ENCODE assay signal across 16 cellular contexts in the genomic region with DNA sequence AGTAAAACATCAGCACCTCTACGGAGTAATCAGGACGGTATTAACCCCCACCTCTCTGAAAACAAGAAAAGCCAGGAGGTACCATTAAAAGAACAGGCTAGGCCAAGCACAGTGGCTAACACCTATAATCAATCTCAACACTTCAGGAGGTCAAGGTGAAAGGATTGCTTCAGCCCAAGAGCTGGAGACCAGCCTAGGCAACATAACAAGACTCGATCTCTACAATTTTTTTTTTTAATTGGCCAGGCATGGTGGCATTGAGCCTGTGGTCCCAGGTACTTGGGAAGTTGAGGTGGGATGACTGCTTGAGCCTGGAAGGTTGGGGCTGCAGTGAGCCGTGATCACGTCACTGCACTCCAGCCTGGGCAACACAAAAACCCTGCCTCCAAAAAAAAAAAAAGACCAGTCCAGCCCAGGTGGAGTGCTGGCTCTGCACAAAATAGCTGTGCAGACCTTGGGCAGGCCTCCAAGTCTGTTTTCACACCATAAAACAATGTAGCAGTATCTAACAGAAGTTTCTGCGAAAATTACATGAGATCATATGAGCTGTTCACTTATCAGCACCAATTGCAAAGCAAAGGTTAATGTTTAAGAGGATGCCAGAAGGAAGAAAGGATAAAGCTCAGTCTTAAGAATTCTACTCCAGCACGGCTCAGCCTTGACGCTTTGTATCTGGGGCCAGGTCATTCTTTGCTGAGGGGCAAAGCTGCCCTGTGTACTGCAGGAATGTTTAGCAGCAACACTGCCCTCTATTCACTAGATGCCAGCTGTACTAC. TPM values are rescaled to one million over a fixed set of nuclear protein-coding genes. Genes with fewer than 3 reads are reported as not detected.
DNase-seq lines count a peak whose midpoint lies in the region; ATAC-seq and TF ChIP-seq lines count a peak whose summit lies in the region.
"Had no signal": no experiment of that assay in that cellular context is flagged by ENCODE, and none has a peak within 500 bp of the region (broad histone marks: within the 10 kb centered on the region; RNA-seq: fewer than 3 reads in every experiment).

No MANE protein-coding gene starts in this region.

- peaks cover 0 to 25% (median 0%) of the 10 kb centered on the region in 4 donors for H3K4me1 ChIP-seq in Peyer's patch
- peaks cover 0 to 22% (median 11%) of the 10 kb centered on the region in 12 donors for H3K4me1 ChIP-seq in heart left ventricle
- no peaks in the 10 kb centered on the region for H3K4me1 ChIP-seq in naive thymus-derived CD4-positive, alpha-beta T cell (ENCODE audit: control insufficient read depth in 2 of 2, insufficient read depth in 2 of 2, low read length in 2 of 2)

- intact Hi-C loops in heart left ventricle (cut with DNase I) = no loop called here
- intact Hi-C loops in naive thymus-derived CD4-positive, alpha-beta T cell (cut with micrococcal nuclease) = no loop called here
- intact Hi-C loops in lower leg skin (cut with DNase I; ENCODE audit: low total_unique reads) = no loop called here

- H3K9me3 ChIP-seq in Peyer's patch (no peaks in the 10 kb centered on the region), heart left ventricle (no peaks in the 10 kb centered on the region)
- no peaks in the 10 kb centered on the region for H3K9me3 ChIP-seq in naive thymus-derived CD4-positive, alpha-beta T cell (ENCODE audit: control insufficient read depth in 2 of 3, low read length in 3 of 3)
- H3K9me3 ChIP-seq: gastroesophageal sphincter had no signal

- no peaks in the 10 kb centered on the region for H3K27me3 Mint-ChIP-seq in naive thymus-derived CD4-positive, alpha-beta T cell
- H3K27me3 Mint-ChIP-seq: natural killer cell treated with Interleukin-12 subunit alpha and Interleukin-12 subunit beta and Interleukin-15 and Interleukin-18, amount 100 ng/mL, for 72 hours had no signal

- no peak for TF ChIP-seq CTCF in C4-2B (conservative IDR thresholded peaks at IDR 0.05)
- no peak for TF ChIP-seq CTCF in Peyer's patch (IDR thresholded peaks at IDR 0.05)
- peak in 1 of 12 donors; percentile 4 for TF ChIP-seq CTCF in heart left ventricle (IDR thresholded peaks at IDR 0.05)
- no peak for TF ChIP-seq CTCF in lower leg skin (IDR thresholded peaks at IDR 0.05)

- peak in 3 of 4 donors; percentile 70 to 84 (median 75) for ATAC-seq in heart left ventricle
- peak; percentile 14 for ATAC-seq in naive thymus-derived CD4-positive, alpha-beta T cell
- ATAC-seq in GM19395 (IDR thresholded peaks at IDR 0.05; ENCODE audit: unreplicated experiment) = no peak
- no peak for ATAC-seq in HG02571 (IDR thresholded peaks at IDR 0.05; ENCODE audit: unreplicated experiment)
- ATAC-seq: gastroesophageal sphincter; natural killer cell treated with Interleukin-12 subunit alpha and Interleukin-12 subunit beta and Interleukin-15 and Interleukin-18, amount 100 ng/mL, for 72 hours had no signal

- CTCF ChIA-PET in naive thymus-derived CD4-positive, alpha-beta T cell (lab: Charles Lee) = no interaction called here

- H3K4me3 Mint-ChIP-seq in naive thymus-derived CD4-positive, alpha-beta T cell = no peak overlapping the region
- H3K4me3 Mint-ChIP-seq: natural killer cell treated with Interleukin-12 subunit alpha and Interleukin-12 subunit beta and Interleukin-15 and Interleukin-18, amount 100 ng/mL, for 72 hours had no signal

- no peak overlapping the region for H3K27ac Mint-ChIP-seq in naive thymus-derived CD4-positive, alpha-beta T cell
- H3K27ac Mint-ChIP-seq: natural killer cell treated with Interleukin-12 subunit alpha and Interleukin-12 subunit beta and Interleukin-15 and Interleukin-18, amount 100 ng/mL, for 72 hours had no signal

- peaks cover 0 to 4% (median 0%) of the 10 kb centered on the region in 5 donors for H3K36me3 Mint-ChIP-seq in naive thymus-derived CD4-positive, alpha-beta T cell
- H3K36me3 Mint-ChIP-seq: natural killer cell treated with Interleukin-12 subunit alpha and Interleukin-12 subunit beta and Interleukin-15 and Interleukin-18, amount 100 ng/mL, for 72 hours had no signal

- TF ChIP-seq POLR2A in Peyer's patch (IDR thresholded peaks at IDR 0.05) (peak; percentile 9 to 61), heart left ventricle (IDR thresholded peaks at IDR 0.05) (no peak), lower leg skin (IDR thresholded peaks at IDR 0.05) (no peak)

- DNase-seq in Peyer's patch (peak in 2 of 3 donors; percentile 73 to 81), heart left ventricle (no peak), epidermal melanocyte (ENCODE audit: insufficient read length, low spot score) (no peak), lower leg skin (ENCODE audit: low spot score in 2 of 2) (no peak)
- no peak for DNase-seq in naive thymus-derived CD4-positive, alpha-beta T cell
- DNase-seq: activated effector memory CD4-positive, alpha-beta T cell treated with Interleukin-2 at 50 U/mL for 16 hours; cortex of kidney; H7; Karpas-422; SIG-M5; stimulated activated naive CD4-positive, alpha-beta T cell treated with Interleukin-2 at 50 U/mL for 16 hours had no signal

- H3K9me3 Mint-ChIP-seq in naive thymus-derived CD4-positive, alpha-beta T cell = no peaks in the 10 kb centered on the region
- H3K9me3 Mint-ChIP-seq: natural killer cell treated with Interleukin-12 subunit alpha and Interleukin-12 subunit beta and Interleukin-15 and Interleukin-18, amount 100 ng/mL, for 72 hours had no signal

- POLR2A ChIA-PET in naive thymus-derived CD4-positive, alpha-beta T cell (lab: Charles Lee) = no interaction called here

- no peaks in the 10 kb centered on the region for H3K36me3 ChIP-seq in Peyer's patch
- H3K36me3 ChIP-seq in heart left ventricle = no peaks in the 10 kb centered on the region
- H3K36me3 ChIP-seq in naive thymus-derived CD4-positive, alpha-beta T cell (ENCODE audit: control insufficient read depth in 2 of 3, insufficient read depth in 3 of 3, low read length in 3 of 3) = no peaks in the 10 kb centered on the region
- H3K36me3 ChIP-seq: gastroesophageal sphincter had no signal

- 32 to 42% (median 35%) methylated on average over 7 to 8 of the region's 8 CpGs for WGBS in heart left ventricle, 4 donors
- WGBS in lower leg skin, 2 donors = 68 to 74% methylated on average over 8 of the region's 8 CpGs

- H3K27me3 ChIP-seq in Peyer's patch = no peaks in the 10 kb centered on the region
- H3K27me3 ChIP-seq in heart left ventricle = no peaks in the 10 kb centered on the region
- no peaks in the 10 kb centered on the region for H3K27me3 ChIP-seq in naive thymus-derived CD4-positive, alpha-beta T cell (ENCODE audit: control insufficient read depth in 2 of 2, insufficient read depth in 2 of 2, low read length in 2 of 2)
- H3K27me3 ChIP-seq: gastroesophageal sphincter had no signal

- H3K4me1 Mint-ChIP-seq in naive thymus-derived CD4-positive, alpha-beta T cell = peaks cover 0 to 4% (median 0%) of the 10 kb centered on the region in 7 donors

- H3K27ac ChIP-seq in C4-2B = peak overlapping the region; percentile 22
- peak overlapping the region in 3 of 4 donors; percentile 39 to 90 (median 71) for H3K27ac ChIP-seq in Peyer's patch
- H3K27ac ChIP-seq in heart left ventricle = peak overlapping the region in 3 of 12 donors; percentile 10 to 37 (median 14)
- H3K27ac ChIP-seq in naive thymus-derived CD4-positive, alpha-beta T cell (ENCODE audit: low read depth, low read length) = no peak overlapping the region

- H3K4me3 ChIP-seq in Peyer's patch (no peak overlapping the region), heart left ventricle (no peak overlapping the region), lower leg skin (ENCODE audit: low read depth, poor library complexity, severe bottlenecking) (no peak overlapping the region)
- no peak overlapping the region for H3K4me3 ChIP-seq in naive thymus-derived CD4-positive, alpha-beta T cell (ENCODE audit: low read length)
- H3K4me3 ChIP-seq: gastroesophageal sphincter had no signal

RNA-seq across cellular contexts. Expression of a gene that starts 14.8 kb away (rescaled TPM):
- total RNA-seq in Peyer's patch (100 to 1,000 TPM in 3 of 4 donors, 10 to 100 TPM in 1; 41.3 to 179 (median 130) TPM), heart left ventricle (10 to 100 TPM in 3 of 9 donors, 1 to 10 TPM in 6; 6.1 to 15.0 (median 8.2) TPM), lower leg skin (10 to 100 TPM in 3 of 4 donors, 1 to 10 TPM in 1; 5.9 to 15.6 (median 13.1) TPM)
- polyA plus RNA-seq in heart left ventricle = 10 to 100 TPM; 15.9 to 22.9 TPM
- total RNA-seq in naive thymus-derived CD4-positive, alpha-beta T cell = 10 to 100 TPM in 2 of 5 experiments, 1 to 10 TPM in 3; 6.0 to 31.3 (median 7.3) TPM
- 1 to 10 TPM; 1.4 to 4.4 TPM for polyA plus RNA-seq in naive thymus-derived CD4-positive, alpha-beta T cell

Comparison
In these comparisons a context has a peak if more than half of its experiments do, and no peak if none do; other contexts are left out.
1. DNase-seq: peak in Peyer's patch (2 of 3); none in heart left ventricle (0 of 5), naive thymus-derived CD4-positive, alpha-beta T cell (0 of 9), epidermal melanocyte (single experiment) and lower leg skin (0 of 2).
2. POLR2A ChIP-seq: peak in Peyer's patch (2 of 2); none in heart left ventricle (0 of 2) and lower leg skin (0 of 2).
3. ATAC-seq: peak in heart left ventricle (3 of 4) and naive thymus-derived CD4-positive, alpha-beta T cell (single experiment); none in GM19395 (single experiment) and HG02571 (single experiment).